ENCODE assay signal across 9 cellular contexts in genomic region chr21:43805275-43805800, GRCh38. TPM values are rescaled to one million over a fixed set of nuclear protein-coding genes. Genes with fewer than 3 reads are reported as not detected.
DNase-seq lines count a peak whose midpoint lies in the region; ATAC-seq lines count a peak whose summit lies in the region.
"Had no signal": no experiment of that assay in that cellular context is flagged by ENCODE, and none has a peak within 500 bp of the region (broad histone marks: within the 10 kb centered on the region; RNA-seq: fewer than 3 reads in every experiment).

No MANE protein-coding gene starts in this region.

- peaks cover 0 to 27% (median 0%) of the 10 kb centered on the region in 5 donors for H3K36me3 Mint-ChIP-seq in naive thymus-derived CD4-positive, alpha-beta T cell

- peaks cover 0 to 12% (median 0%) of the 10 kb centered on the region in 7 donors for H3K4me1 Mint-ChIP-seq in naive thymus-derived CD4-positive, alpha-beta T cell

- H3K36me3 ChIP-seq in naive thymus-derived CD4-positive, alpha-beta T cell (ENCODE audit: control insufficient read depth in 2 of 3, insufficient read depth in 3 of 3, low read length in 3 of 3): peaks cover 0 to 53% (median 0%) of the 10 kb centered on the region in 3 experiments

- no peaks in the 10 kb centered on the region for H3K9me3 ChIP-seq in naive thymus-derived CD4-positive, alpha-beta T cell (ENCODE audit: control insufficient read depth in 2 of 3, low read length in 3 of 3)

- POLR2A ChIA-PET in naive thymus-derived CD4-positive, alpha-beta T cell (lab: Charles Lee): interaction anchor here (0.6 kb wide), 1 partner anchor 530 kb away, joined by 3 read pairs; no protein-coding TSS in a partner anchor

- no peak overlapping the region for H3K4me3 ChIP-seq in naive thymus-derived CD4-positive, alpha-beta T cell (ENCODE audit: low read length)

- no peak for DNase-seq in naive thymus-derived CD4-positive, alpha-beta T cell
- DNase-seq in C1 segment of cervical spinal cord (lab: John Stamatoyannopoulos, UW) (no peak), A172 (ENCODE audit: low spot score) (no peak), T-helper 2 cell (no peak), T-helper 1 cell (no peak)

- H3K9me3 Mint-ChIP-seq in naive thymus-derived CD4-positive, alpha-beta T cell: no peaks in the 10 kb centered on the region

- H3K27me3 Mint-ChIP-seq in naive thymus-derived CD4-positive, alpha-beta T cell: no peaks in the 10 kb centered on the region

- intact Hi-C loops in naive thymus-derived CD4-positive, alpha-beta T cell (cut with micrococcal nuclease): no loop called here

- peak; percentile 72 for ATAC-seq in GM19023 (IDR thresholded peaks at IDR 0.05; ENCODE audit: unreplicated experiment)
- ATAC-seq in GM21825 (IDR thresholded peaks at IDR 0.05; ENCODE audit: unreplicated experiment): peak; percentile 66
- ATAC-seq in HG03565 (IDR thresholded peaks at IDR 0.05; ENCODE audit: unreplicated experiment): peak; percentile 81
- ATAC-seq in naive thymus-derived CD4-positive, alpha-beta T cell: peak; percentile 83
- ATAC-seq: HCT116 had no signal

- H3K4me1 ChIP-seq in naive thymus-derived CD4-positive, alpha-beta T cell (ENCODE audit: control insufficient read depth in 2 of 2, insufficient read depth in 2 of 2, low read length in 2 of 2): no peaks in the 10 kb centered on the region

- H3K27ac ChIP-seq in naive thymus-derived CD4-positive, alpha-beta T cell (ENCODE audit: low read depth, low read length): no peak overlapping the region

- CTCF ChIA-PET in naive thymus-derived CD4-positive, alpha-beta T cell (lab: Charles Lee): no interaction called here

- no peak overlapping the region for H3K4me3 Mint-ChIP-seq in naive thymus-derived CD4-positive, alpha-beta T cell

- peak overlapping the region in 1 of 9 donors; percentile 57 for H3K27ac Mint-ChIP-seq in naive thymus-derived CD4-positive, alpha-beta T cell

- H3K27me3 ChIP-seq in naive thymus-derived CD4-positive, alpha-beta T cell (ENCODE audit: control insufficient read depth in 2 of 2, insufficient read depth in 2 of 2, low read length in 2 of 2): no peaks in the 10 kb centered on the region

RNA-seq across cellular contexts. Expression of gene RRP1, which starts 16.0 kb away (rescaled TPM):
- total RNA-seq in naive thymus-derived CD4-positive, alpha-beta T cell: 10 to 100 TPM; 24.2 to 33.1 (median 28.8) TPM
- 10 to 100 TPM; 10.1 to 21.8 TPM for polyA plus RNA-seq in naive thymus-derived CD4-positive, alpha-beta T cell
- 63.7 and 77.7 TPM in 2 replicates for total RNA-seq in A172 (2014; rRNA removed; shearing (Covaris generic))

RNA-seq across cellular contexts. Expression of gene CSTB, which starts 29.2 kb away (rescaled TPM):
- 10 to 100 TPM; 14.7 to 66.5 (median 36.6) TPM for total RNA-seq in naive thymus-derived CD4-positive, alpha-beta T cell
- polyA plus RNA-seq in naive thymus-derived CD4-positive, alpha-beta T cell: 10 to 100 TPM; 52.2 to 59.7 TPM
- total RNA-seq in A172 (2014; rRNA removed; shearing (Covaris generic)): 106 and 145 TPM in 2 replicates

RNA-seq across cellular contexts. Expression of gene AGPAT3, which starts 59.7 kb away (rescaled TPM):
- total RNA-seq in naive thymus-derived CD4-positive, alpha-beta T cell: 100 to 1,000 TPM in 1 of 5 experiments, 10 to 100 TPM in 4; 58.4 to 121 (median 69.0) TPM
- polyA plus RNA-seq in naive thymus-derived CD4-positive, alpha-beta T cell: 10 to 100 TPM; 11.4 to 16.1 TPM
- total RNA-seq in A172 (2014; rRNA removed; shearing (Covaris generic)): 73.4 and 73.5 TPM in 2 replicates
